Comparison of ENCODE assay signal across 1 cellular context in genomic region chr5:38853753-38854470, GRCh38.
TF ChIP-seq lines count a peak whose summit lies in the region.

No MANE protein-coding gene starts in this region.

TF ChIP-seq in HCT116, 20 proteins besides CTCF, POLR2A, EP300 and RAD21 (continued from another document):
- TF ChIP-seq REST (IDR thresholded peaks at IDR 0.05; ENCODE audit: low read depth) (no peak), ELF1 (IDR thresholded peaks at IDR 0.05; ENCODE audit: borderline replicate concordance, low read depth) (no peak), SP1 (IDR thresholded peaks at IDR 0.05; ENCODE audit: low read depth) (peak; percentile 54; the same call in 1 of the 2 replicates), CEBPB (IDR thresholded peaks at IDR 0.05; ENCODE audit: low read depth) (peak; percentile 59)
